8 cellular contexts compared by ENCODE assay signal in genomic region chr2:54665436-54665856, GRCh38. TPM values are rescaled to one million over a fixed set of nuclear protein-coding genes. Genes with fewer than 3 reads are reported as not detected.
DNase-seq lines count a peak whose midpoint lies in the region; ATAC-seq, FAIRE-seq and TF ChIP-seq lines count a peak whose summit lies in the region.

No MANE protein-coding gene starts in this region.

- H3K4me1 ChIP-seq in RWPE2 (ENCODE audit: insufficient read depth, poor library complexity, severe bottlenecking) = peaks cover 14% of the 10 kb centered on the region
- H3K4me1 ChIP-seq in HepG2 (ENCODE audit: insufficient read depth, low read length) = peaks cover 90% of the 10 kb centered on the region

- H3K27ac ChIP-seq in RWPE2 (ENCODE audit: poor library complexity, severe bottlenecking) (peak overlapping the region; percentile 32), HepG2 (ENCODE audit: extremely low read length, insufficient read depth, low read length) (peak overlapping the region; percentile 86)

- peak; percentile 68 for ATAC-seq in HG03342 (IDR thresholded peaks at IDR 0.05; ENCODE audit: unreplicated experiment)
- ATAC-seq in RWPE2 (ENCODE audit: low read depth) = no peak
- ATAC-seq in HepG2 = peak; percentile 15
- ATAC-seq in stimulated activated naive B cell treated with anti-CD40 and anti-IgM and Interleukin-4, amounts not matched to agents 10 μg/mL and 1 μg/mL and 100 μg/mL, for 72 hours (replicated peaks) = peak; percentile 75 to 78
- ATAC-seq in GM19463 (IDR thresholded peaks at IDR 0.05; ENCODE audit: unreplicated experiment) = no peak

- H3K36me3 ChIP-seq in RWPE2 (ENCODE audit: low read depth) (peaks cover 90% of the 10 kb centered on the region), HepG2 (replicated peaks in 1 of 2; ENCODE audit: control insufficient read depth in 1 of 2, insufficient read depth in 2 of 2, low read length in 2 of 2) (peaks cover 34 to 86% of the 10 kb centered on the region in 2 experiments)

- H3K79me2 ChIP-seq in HepG2 (ENCODE audit: insufficient read depth, low read length) = no peaks in the 10 kb centered on the region

- peaks cover 2 to 10% of the 10 kb centered on the region in 2 donors for H3K4me1 Mint-ChIP-seq in stimulated activated naive B cell treated with anti-CD40 and anti-IgM and Interleukin-4, amounts not matched to agents 10 μg/mL and 1 μg/mL and 100 μg/mL, for 72 hours

- no peaks in the 10 kb centered on the region for H3K27me3 ChIP-seq in RWPE2 (ENCODE audit: insufficient read depth, poor library complexity, severe bottlenecking)
- H3K27me3 ChIP-seq in HepG2 (ENCODE audit: control insufficient read depth in 1 of 2, insufficient read depth in 2 of 2, low read length in 2 of 2) = no peaks in the 10 kb centered on the region

- 0 out of 2 replicates have a peak, but pooled peaks cover 7% of the 10 kb centered on the region for H4K20me1 ChIP-seq in HepG2 (ENCODE audit: insufficient read depth, low read length)

- H3K9me3 ChIP-seq in RWPE2 (ENCODE audit: severe bottlenecking) = no peaks in the 10 kb centered on the region
- H3K9me3 ChIP-seq in HepG2 (ENCODE audit: low read length) = no peaks in the 10 kb centered on the region

- intact Hi-C loops in HepG2 (cut with micrococcal nuclease; ENCODE audit: unreplicated experiment) = loop anchor here (5.0 kb wide), 1 partner anchor 172 kb away; no protein-coding TSS in a partner anchor

- peak; percentile 30 for FAIRE-seq in HepG2 (lab: Jason Lieb, UNC)

- H3K4me3 Mint-ChIP-seq in stimulated activated naive B cell treated with anti-CD40 and anti-IgM and Interleukin-4, amounts not matched to agents 10 μg/mL and 1 μg/mL and 100 μg/mL, for 72 hours = no peak overlapping the region

- no peak overlapping the region for H3K9ac ChIP-seq in HepG2 (ENCODE audit: insufficient read depth, low read depth, low read length)

- no TSS peak for BruUV-seq in HepG2 (replicated peaks; lab: Mats Ljungman, UMichigan)

- DNase-seq in DMS53 treated with DMSO at 0.1 percent for 48 hours (lab: John Stamatoyannopoulos, UW; ENCODE audit: unreplicated experiment) (peak; percentile 20), RWPE2 (ENCODE audit: low spot score) (no peak), cardiac fibroblast (ENCODE audit: low read depth in 2 of 2) (peak; percentile 76 to 90), HepG2 (ENCODE audit: low spot score) (peak; percentile 76), HK-2 (ENCODE audit: unreplicated experiment) (no peak)
- DNase-seq in stimulated activated naive B cell treated with anti-CD40 and anti-IgM and Interleukin-4, amounts not matched to agents 10 μg/mL and 1 μg/mL and 100 μg/mL, for 72 hours = peak; percentile 48

- peak; percentile 40 for TF ChIP-seq CTCF in RWPE2 (IDR thresholded peaks at IDR 0.05; ENCODE audit: poor library complexity, severe bottlenecking)
- peak; percentile 69 for TF ChIP-seq CTCF in cardiac fibroblast (IDR thresholded peaks at IDR 0.05; ENCODE audit: low read depth, low read length)
- TF ChIP-seq CTCF in HepG2 (CRISPR knock-in tag; IDR thresholded peaks at IDR 0.05) = peak; percentile 84

- H3K4me2 ChIP-seq in HepG2 (ENCODE audit: low read depth, low read length) = no peak overlapping the region

- 19% methylated on average over 3 of the region's 3 CpGs for WGBS in HepG2 (ENCODE audit: low lambda C conversion rate)

- in situ Hi-C loops in HepG2 (cut with HindIII; ENCODE audit: extremely low pct_ligation_motif_present, low pct_unique_long_range_greater_than_20kb) = no loop called here

- no peak overlapping the region for H3K4me3 ChIP-seq in RWPE2 (ENCODE audit: severe bottlenecking)
- no peak overlapping the region for H3K4me3 ChIP-seq in cardiac fibroblast (replicated peaks in 1 of 2; ENCODE audit: low read depth in 2 of 2, low read length in 2 of 2)
- no peak overlapping the region for H3K4me3 ChIP-seq in HepG2 (replicated peaks in 1 of 3; ENCODE audit: insufficient read depth in 1 of 3, low read depth in 2 of 3, low read length in 3 of 3)

- no peak overlapping the region for H3K27ac Mint-ChIP-seq in stimulated activated naive B cell treated with anti-CD40 and anti-IgM and Interleukin-4, amounts not matched to agents 10 μg/mL and 1 μg/mL and 100 μg/mL, for 72 hours

- no peak for TF ChIP-seq POLR2A in HepG2 (IDR thresholded peaks at IDR 0.05; ENCODE audit: insufficient read depth in 1 of 2, low read depth in 2 of 2, low read length in 2 of 2)

- no peaks in the 10 kb centered on the region for H3K27me3 Mint-ChIP-seq in stimulated activated naive B cell treated with anti-CD40 and anti-IgM and Interleukin-4, amounts not matched to agents 10 μg/mL and 1 μg/mL and 100 μg/mL, for 72 hours

- no peak overlapping the region for H2AFZ ChIP-seq in HepG2 (ENCODE audit: low read length)

- POLR2A ChIA-PET in HepG2 (lab: Yijun Ruan, JAX) = interaction anchor here (0.9 to 2.3 kb wide), 6 partner anchors 8 to 173 kb away, joined by 3 to 7 read pairs (median 6); no protein-coding TSS in a partner anchor

- peaks cover 39 to 74% of the 10 kb centered on the region in 2 donors for H3K36me3 Mint-ChIP-seq in stimulated activated naive B cell treated with anti-CD40 and anti-IgM and Interleukin-4, amounts not matched to agents 10 μg/mL and 1 μg/mL and 100 μg/mL, for 72 hours

- H3K9me3 Mint-ChIP-seq in stimulated activated naive B cell treated with anti-CD40 and anti-IgM and Interleukin-4, amounts not matched to agents 10 μg/mL and 1 μg/mL and 100 μg/mL, for 72 hours = no peaks in the 10 kb centered on the region

- peak; percentile 77 for TF ChIP-seq RAD21 in HepG2 (CRISPR knock-in tag; IDR thresholded peaks at IDR 0.05)

- TF ChIP-seq EP300 in HepG2 (IDR thresholded peaks at IDR 0.05; ENCODE audit: low read depth in 2 of 2, low read length in 2 of 2) (peak in 1 of 2 experiments; percentile 24; a peak in 1 of 4 replicates), HepG2 (CRISPR knock-in tag; IDR thresholded peaks at IDR 0.05; ENCODE audit: borderline replicate concordance) (no peak)

- CTCF ChIA-PET in HepG2 (lab: Yijun Ruan, JAX; ENCODE audit: low intra/inter-chr PET ratio, low total read pairs) = interaction anchor here (1.1 to 2.1 kb wide), 2 partner anchors 39 to 173 kb away, joined by 3 to 11 read pairs; no protein-coding TSS in a partner anchor

TF ChIP-seq in HepG2, 621 proteins besides CTCF, POLR2A, EP300 and RAD21 (continues in another document):
- peak; percentile 61 for TF ChIP-seq HNF4A (CRISPR knock-in tag; IDR thresholded peaks at IDR 0.05)
- no peak for TF ChIP-seq FIP1L1 (IDR thresholded peaks at IDR 0.05; ENCODE audit: borderline replicate concordance, insufficient read depth, low read depth, low read length)
- 0 out of 2 replicates have a peak, but pooled peaks have one; percentile 24 for TF ChIP-seq POGZ (CRISPR knock-in tag; IDR thresholded peaks at IDR 0.05)
- TF ChIP-seq, protein P1, sequence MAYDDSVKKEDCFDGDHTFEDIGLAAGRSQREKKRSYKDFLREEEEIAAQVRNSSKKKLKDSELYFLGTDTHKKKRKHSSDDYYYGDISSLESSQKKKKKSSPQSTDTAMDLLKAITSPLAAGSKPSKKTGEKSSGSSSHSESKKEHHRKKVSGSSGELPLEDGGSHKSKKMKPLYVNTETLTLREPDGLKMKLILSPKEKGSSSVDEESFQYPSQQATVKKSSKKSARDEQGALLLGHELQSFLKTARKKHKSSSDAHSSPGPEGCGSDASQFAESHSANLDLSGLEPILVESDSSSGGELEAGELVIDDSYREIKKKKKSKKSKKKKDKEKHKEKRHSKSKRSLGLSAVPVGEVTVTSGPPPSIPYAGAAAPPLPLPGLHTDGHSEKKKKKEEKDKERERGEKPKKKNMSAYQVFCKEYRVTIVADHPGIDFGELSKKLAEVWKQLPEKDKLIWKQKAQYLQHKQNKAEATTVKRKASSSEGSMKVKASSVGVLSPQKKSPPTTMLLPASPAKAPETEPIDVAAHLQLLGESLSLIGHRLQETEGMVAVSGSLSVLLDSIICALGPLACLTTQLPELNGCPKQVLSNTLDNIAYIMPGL (CRISPR knock-in tag; IDR thresholded peaks at IDR 0.05; ENCODE audit: borderline replicate concordance in 1 of 2, low read depth in 1 of 2) = peak in 1 of 2 experiments; percentile 13; a peak in 1 of 4 replicates
- TF ChIP-seq ZKSCAN1 (IDR thresholded peaks at IDR 0.05; ENCODE audit: low read length) = no peak
- TF ChIP-seq RNF2 (conservative IDR thresholded peaks at IDR 0.05; ENCODE audit: low read depth) = no peak
- TF ChIP-seq ZNF234 (CRISPR knock-in tag; conservative IDR thresholded peaks at IDR 0.05) = no peak
- TF ChIP-seq SMAD3 (CRISPR knock-in tag; IDR thresholded peaks at IDR 0.05) = no peak

RNA-seq across cellular contexts. Expression of gene EML6, which starts 58.0 kb away (rescaled TPM):
- 19.9 and 32.4 TPM in 2 replicates for total RNA-seq in HepG2 (2016; rRNA removed; fragmentation: Illumina TruSeq; extraction: Trizol)
- 8.7 and 8.9 TPM in 2 replicates for total RNA-seq in HepG2 (2016; cell fraction: cytosol; rRNA removed; fragmentation: Illumina TruSeq; extraction: Trizol; ENCODE audit: low read depth)
- total RNA-seq in HepG2 (2016; cell fraction: insoluble cytoplasmic fraction; rRNA removed; fragmentation: Illumina TruSeq; extraction: Trizol) = 21.5 and 29.8 TPM in 2 replicates
- total RNA-seq in HepG2 (2016; cell fraction: membrane; rRNA removed; fragmentation: Illumina TruSeq; extraction: Trizol) = 8.7 and 9.4 TPM in 2 replicates
- 55.5 and 58.9 TPM in 2 replicates for total RNA-seq in HepG2 (2016; cell fraction: nucleus; rRNA removed; fragmentation: Illumina TruSeq; extraction: Trizol)
- 17.2 and 28.5 TPM in 2 replicates for polyA plus RNA-seq in HepG2 (2011; rRNA removed)
- polyA plus RNA-seq in HepG2 (2011; cell fraction: cytosol; rRNA removed) = 6.9 and 8.2 TPM in 2 replicates
- polyA plus RNA-seq in HepG2 (2011; cell fraction: nucleus; rRNA removed) = 112 TPM in 2 replicates
- 5.4 and 8.8 TPM in 2 replicates for polyA plus RNA-seq in HepG2 (2012)
- polyA plus RNA-seq in HepG2 (2016; cell fraction: cytosol; fragmentation: Illumina TruSeq; extraction: Trizol; ENCODE audit: low read depth) = 1.9 and 2.7 TPM in 2 replicates
- 13.1 and 14.9 TPM in 2 replicates for polyA plus RNA-seq in HepG2 (2016; cell fraction: insoluble cytoplasmic fraction; fragmentation: Illumina TruSeq; extraction: Trizol; ENCODE audit: low read depth)
- polyA plus RNA-seq in HepG2 (2016; cell fraction: membrane; fragmentation: Illumina TruSeq; extraction: Trizol; ENCODE audit: low read depth) = 2.9 and 3.6 TPM in 2 replicates
- 110 and 115 TPM in 2 replicates for polyA plus RNA-seq in HepG2 (2016; cell fraction: nucleus; fragmentation: Illumina TruSeq; extraction: Trizol; ENCODE audit: insufficient read depth, low read depth)
- polyA minus RNA-seq in HepG2 (2011; rRNA and poly(A)+ RNA removed; ENCODE audit: low replicate concordance) = 15.8 and 16.9 TPM in 2 replicates
- 3.3 and 5.4 TPM in 2 replicates for polyA minus RNA-seq in HepG2 (2011; cell fraction: cytosol; rRNA and poly(A)+ RNA removed)
- 26.1 and 28.0 TPM in 2 replicates for polyA minus RNA-seq in HepG2 (2011; cell fraction: nucleus; rRNA and poly(A)+ RNA removed)

Comparison
In these comparisons a context has a peak if more than half of its experiments do, and no peak if none do; other contexts are left out.
1. DNase-seq: peak in DMS53 treated with DMSO at 0.1 percent for 48 hours (single experiment), cardiac fibroblast (2 of 2), HepG2 (single experiment) and stimulated activated naive B cell treated with anti-CD40 and anti-IgM and Interleukin-4, amounts not matched to agents 10 μg/mL and 1 μg/mL and 100 μg/mL, for 72 hours (single experiment); none in RWPE2 (single experiment) and HK-2 (single experiment).
2. ATAC-seq: peak in HG03342 (single experiment), HepG2 (single experiment) and stimulated activated naive B cell treated with anti-CD40 and anti-IgM and Interleukin-4, amounts not matched to agents 10 μg/mL and 1 μg/mL and 100 μg/mL, for 72 hours (2 of 2); none in RWPE2 (single experiment) and GM19463 (single experiment).
3. Peak in every context shown above with its lines, with median percentiles within 50 percentile points of each other: CTCF ChIP-seq.